Comparison of ENCODE assay signal across 18 cellular contexts in genomic region chr13:59182241-59182640, GRCh38.
DNase-seq lines count a peak whose midpoint lies in the region; ATAC-seq and TF ChIP-seq lines count a peak whose summit lies in the region.
"Had no signal": no experiment of that assay in that cellular context is flagged by ENCODE, and none has a peak within 500 bp of the region (broad histone marks: within the 10 kb centered on the region; RNA-seq: fewer than 3 reads in every experiment).

No MANE protein-coding gene starts in this region.

- no peaks in the 10 kb centered on the region for H3K27me3 Mint-ChIP-seq in mesothelial cell of epicardium (ENCODE audit: low read depth)
- H3K27me3 Mint-ChIP-seq in CD4-positive, alpha-beta T cell = no peaks in the 10 kb centered on the region
- H3K27me3 Mint-ChIP-seq: B cell, IgD-negative memory B cell had no signal

- H3K27ac Mint-ChIP-seq in mesothelial cell of epicardium = peak overlapping the region; percentile 0
- no peak overlapping the region for H3K27ac Mint-ChIP-seq in CD4-positive, alpha-beta T cell
- H3K27ac Mint-ChIP-seq in activated naive CD4-positive, alpha-beta T cell treated with anti-CD3 and anti-CD28 coated beads, Interleukin-2, amount 50 U/mL, for 72 hours = no peak overlapping the region
- H3K27ac Mint-ChIP-seq: B cell, H9, IgD-negative memory B cell had no signal

- no peak for TF ChIP-seq CTCF in mesothelial cell of epicardium (IDR thresholded peaks at IDR 0.05; ENCODE audit: unreplicated experiment)
- no peak for TF ChIP-seq CTCF in CD4-positive, alpha-beta T cell (IDR thresholded peaks at IDR 0.05)
- TF ChIP-seq CTCF in coronary artery (IDR thresholded peaks at IDR 0.05) = no peak

- DNase-seq in NCI-H2171 treated with DMSO at 0.1 percent for 48 hours (lab: John Stamatoyannopoulos, UW) (peak; percentile 94), SK-N-DZ (ENCODE audit: low spot score) (peak; percentile 61), mesothelial cell of epicardium (ENCODE audit: low spot score in 2 of 2, unreplicated experiment in 2 of 2) (no peak), coronary artery (ENCODE audit: low spot score) (no peak)
- DNase-seq in CD4-positive, alpha-beta T cell = no peak
- no peak for DNase-seq in activated naive CD4-positive, alpha-beta T cell treated with anti-CD3 and anti-CD28 coated beads, Interleukin-2, amount 50 U/mL, for 72 hours (ENCODE audit: low spot score in 2 of 2)
- DNase-seq: CD8-positive, alpha-beta memory T cell; COR-L47; DMS 273 treated with DMSO at 0.1 percent for 48 hours; DMS53; DND-41; EL; H9 had no signal

- peaks cover 7% of the 10 kb centered on the region for H3K4me1 Mint-ChIP-seq in mesothelial cell of epicardium
- no peaks in the 10 kb centered on the region for H3K4me1 Mint-ChIP-seq in CD4-positive, alpha-beta T cell (ENCODE audit: low read depth)
- H3K4me1 Mint-ChIP-seq: B cell; CD8-positive, alpha-beta memory T cell; H9; IgD-negative memory B cell had no signal

- no peaks in the 10 kb centered on the region for H3K27me3 ChIP-seq in CD4-positive, alpha-beta T cell (ENCODE audit: control insufficient read depth, insufficient read depth, low read length)
- H3K27me3 ChIP-seq: BLaER1 treated with 17β-estradiol and CSF1 and Interleukin-3, amounts not matched to agents 10 nM and 100 nM had no signal

- H3K4me3 Mint-ChIP-seq in mesothelial cell of epicardium = no peak overlapping the region
- H3K4me3 Mint-ChIP-seq in CD4-positive, alpha-beta T cell = no peak overlapping the region
- H3K4me3 Mint-ChIP-seq: B cell; CD8-positive, alpha-beta memory T cell; H9; IgD-negative memory B cell had no signal

- H3K36me3 Mint-ChIP-seq in mesothelial cell of epicardium = no peaks in the 10 kb centered on the region
- no peaks in the 10 kb centered on the region for H3K36me3 Mint-ChIP-seq in CD4-positive, alpha-beta T cell (ENCODE audit: low read depth)
- H3K36me3 Mint-ChIP-seq in activated naive CD4-positive, alpha-beta T cell treated with anti-CD3 and anti-CD28 coated beads, Interleukin-2, amount 50 U/mL, for 72 hours = no peaks in the 10 kb centered on the region
- H3K36me3 Mint-ChIP-seq: CD8-positive, alpha-beta memory T cell had no signal

- no peak overlapping the region for H3K4me3 ChIP-seq in coronary artery
- H3K4me3 ChIP-seq: BLaER1 treated with 17β-estradiol and CSF1 and Interleukin-3, amounts not matched to agents 10 nM and 100 nM; GM12878 had no signal

- CTCF ChIA-PET in CD4-positive, alpha-beta T cell (lab: Charles Lee) = no interaction called here

- intact Hi-C loops in CD4-positive, alpha-beta T cell (cut with DNase I, micrococcal nuclease) = no loop called here

- no peak for ATAC-seq in CD4-positive, alpha-beta T cell (ENCODE audit: poor library complexity)
- ATAC-seq in activated naive CD4-positive, alpha-beta T cell treated with anti-CD3 and anti-CD28 coated beads, Interleukin-2, amount 50 U/mL, for 72 hours = no peak
- ATAC-seq: GM12878, HepG2 had no signal

- POLR2A ChIA-PET in CD4-positive, alpha-beta T cell (lab: Charles Lee) = no interaction called here

- H3K9me3 ChIP-seq in CD4-positive, alpha-beta T cell (ENCODE audit: control insufficient read depth, low read length) = no peaks in the 10 kb centered on the region
- H3K9me3 ChIP-seq: BLaER1 treated with 17β-estradiol and CSF1 and Interleukin-3, amounts not matched to agents 10 nM and 100 nM had no signal

- H3K9me3 Mint-ChIP-seq in mesothelial cell of epicardium = peaks cover 4% of the 10 kb centered on the region
- peaks cover 2% of the 10 kb centered on the region for H3K9me3 Mint-ChIP-seq in CD4-positive, alpha-beta T cell
- H3K9me3 Mint-ChIP-seq in activated naive CD4-positive, alpha-beta T cell treated with anti-CD3 and anti-CD28 coated beads, Interleukin-2, amount 50 U/mL, for 72 hours = peaks cover 0 to 3% of the 10 kb centered on the region in 2 donors

- H3K27ac ChIP-seq in CD4-positive, alpha-beta T cell (ENCODE audit: low read depth, low read length) = no peak overlapping the region
- H3K27ac ChIP-seq in coronary artery = no peak overlapping the region
- H3K27ac ChIP-seq: BLaER1 treated with 17β-estradiol and CSF1 and Interleukin-3, amounts not matched to agents 10 nM and 100 nM had no signal

Comparison
In these comparisons a context has a peak if more than half of its experiments do, and no peak if none do; other contexts are left out.
1. DNase-seq: peak in NCI-H2171 treated with DMSO at 0.1 percent for 48 hours (single experiment) and SK-N-DZ (single experiment); none in mesothelial cell of epicardium (0 of 2), CD4-positive, alpha-beta T cell (0 of 10), activated naive CD4-positive, alpha-beta T cell treated with anti-CD3 and anti-CD28 coated beads, Interleukin-2, amount 50 U/mL, for 72 hours (0 of 2) and coronary artery (single experiment).